ENCODE assay signal across 1 cellular context in genomic region chr1:43938892-43939587, GRCh38.
TF ChIP-seq lines count a peak whose summit lies in the region.

No MANE protein-coding gene starts in this region.

TF ChIP-seq in H1, 55 proteins besides CTCF, POLR2A, EP300 and RAD21:
- TF ChIP-seq ATF2 (IDR thresholded peaks at IDR 0.05; ENCODE audit: low read length) (no peak), JUN (IDR thresholded peaks at IDR 0.05; ENCODE audit: low read depth, low read length) (no peak), E2F6 (IDR thresholded peaks at IDR 0.05) (no peak), RFX5 (IDR thresholded peaks at IDR 0.05; ENCODE audit: borderline replicate concordance, low read depth, low read length) (no peak), POU5F1 (IDR thresholded peaks at IDR 0.05; ENCODE audit: low read depth, low read length) (no peak), USF2 (IDR thresholded peaks at IDR 0.05; ENCODE audit: low read length) (no peak), CBX5 (IDR thresholded peaks at IDR 0.05; ENCODE audit: low read depth, low read length) (no peak), POLR2AphosphoS5 (IDR thresholded peaks at IDR 0.05; ENCODE audit: low read depth, low read length) (no peak), TEAD4 (IDR thresholded peaks at IDR 0.05; ENCODE audit: low read depth, low read length) (0 out of 2 replicates have a peak, but pooled peaks have one; percentile 52), FOSL1 (IDR thresholded peaks at IDR 0.05; ENCODE audit: insufficient read depth, low read depth, low read length) (no peak), SRF (IDR thresholded peaks at IDR 0.05; ENCODE audit: low read depth, low read length) (no peak), TCF12 (IDR thresholded peaks at IDR 0.05; ENCODE audit: low read depth, low read length) (no peak), CTBP2 (IDR thresholded peaks at IDR 0.05; ENCODE audit: borderline replicate concordance, insufficient read depth, insufficient read length, low read length) (peak; percentile 85), YY1 (IDR thresholded peaks at IDR 0.05; ENCODE audit: low read depth, low read length) (no peak), SAP30 (IDR thresholded peaks at IDR 0.05; ENCODE audit: insufficient read depth, insufficient replicate concordance, low read length) (no peak), SIN3A (conservative IDR thresholded peaks at IDR 0.05 in 1 of 2, IDR thresholded peaks at IDR 0.05 in 1 of 2; ENCODE audit: low read depth in 1 of 2, low read length in 2 of 2) (peak; percentile 48 to 90; a peak in 3 of 4 replicates), SIRT6 (IDR thresholded peaks at IDR 0.05; ENCODE audit: low read length) (no peak)
- TF ChIP-seq, protein P1, sequence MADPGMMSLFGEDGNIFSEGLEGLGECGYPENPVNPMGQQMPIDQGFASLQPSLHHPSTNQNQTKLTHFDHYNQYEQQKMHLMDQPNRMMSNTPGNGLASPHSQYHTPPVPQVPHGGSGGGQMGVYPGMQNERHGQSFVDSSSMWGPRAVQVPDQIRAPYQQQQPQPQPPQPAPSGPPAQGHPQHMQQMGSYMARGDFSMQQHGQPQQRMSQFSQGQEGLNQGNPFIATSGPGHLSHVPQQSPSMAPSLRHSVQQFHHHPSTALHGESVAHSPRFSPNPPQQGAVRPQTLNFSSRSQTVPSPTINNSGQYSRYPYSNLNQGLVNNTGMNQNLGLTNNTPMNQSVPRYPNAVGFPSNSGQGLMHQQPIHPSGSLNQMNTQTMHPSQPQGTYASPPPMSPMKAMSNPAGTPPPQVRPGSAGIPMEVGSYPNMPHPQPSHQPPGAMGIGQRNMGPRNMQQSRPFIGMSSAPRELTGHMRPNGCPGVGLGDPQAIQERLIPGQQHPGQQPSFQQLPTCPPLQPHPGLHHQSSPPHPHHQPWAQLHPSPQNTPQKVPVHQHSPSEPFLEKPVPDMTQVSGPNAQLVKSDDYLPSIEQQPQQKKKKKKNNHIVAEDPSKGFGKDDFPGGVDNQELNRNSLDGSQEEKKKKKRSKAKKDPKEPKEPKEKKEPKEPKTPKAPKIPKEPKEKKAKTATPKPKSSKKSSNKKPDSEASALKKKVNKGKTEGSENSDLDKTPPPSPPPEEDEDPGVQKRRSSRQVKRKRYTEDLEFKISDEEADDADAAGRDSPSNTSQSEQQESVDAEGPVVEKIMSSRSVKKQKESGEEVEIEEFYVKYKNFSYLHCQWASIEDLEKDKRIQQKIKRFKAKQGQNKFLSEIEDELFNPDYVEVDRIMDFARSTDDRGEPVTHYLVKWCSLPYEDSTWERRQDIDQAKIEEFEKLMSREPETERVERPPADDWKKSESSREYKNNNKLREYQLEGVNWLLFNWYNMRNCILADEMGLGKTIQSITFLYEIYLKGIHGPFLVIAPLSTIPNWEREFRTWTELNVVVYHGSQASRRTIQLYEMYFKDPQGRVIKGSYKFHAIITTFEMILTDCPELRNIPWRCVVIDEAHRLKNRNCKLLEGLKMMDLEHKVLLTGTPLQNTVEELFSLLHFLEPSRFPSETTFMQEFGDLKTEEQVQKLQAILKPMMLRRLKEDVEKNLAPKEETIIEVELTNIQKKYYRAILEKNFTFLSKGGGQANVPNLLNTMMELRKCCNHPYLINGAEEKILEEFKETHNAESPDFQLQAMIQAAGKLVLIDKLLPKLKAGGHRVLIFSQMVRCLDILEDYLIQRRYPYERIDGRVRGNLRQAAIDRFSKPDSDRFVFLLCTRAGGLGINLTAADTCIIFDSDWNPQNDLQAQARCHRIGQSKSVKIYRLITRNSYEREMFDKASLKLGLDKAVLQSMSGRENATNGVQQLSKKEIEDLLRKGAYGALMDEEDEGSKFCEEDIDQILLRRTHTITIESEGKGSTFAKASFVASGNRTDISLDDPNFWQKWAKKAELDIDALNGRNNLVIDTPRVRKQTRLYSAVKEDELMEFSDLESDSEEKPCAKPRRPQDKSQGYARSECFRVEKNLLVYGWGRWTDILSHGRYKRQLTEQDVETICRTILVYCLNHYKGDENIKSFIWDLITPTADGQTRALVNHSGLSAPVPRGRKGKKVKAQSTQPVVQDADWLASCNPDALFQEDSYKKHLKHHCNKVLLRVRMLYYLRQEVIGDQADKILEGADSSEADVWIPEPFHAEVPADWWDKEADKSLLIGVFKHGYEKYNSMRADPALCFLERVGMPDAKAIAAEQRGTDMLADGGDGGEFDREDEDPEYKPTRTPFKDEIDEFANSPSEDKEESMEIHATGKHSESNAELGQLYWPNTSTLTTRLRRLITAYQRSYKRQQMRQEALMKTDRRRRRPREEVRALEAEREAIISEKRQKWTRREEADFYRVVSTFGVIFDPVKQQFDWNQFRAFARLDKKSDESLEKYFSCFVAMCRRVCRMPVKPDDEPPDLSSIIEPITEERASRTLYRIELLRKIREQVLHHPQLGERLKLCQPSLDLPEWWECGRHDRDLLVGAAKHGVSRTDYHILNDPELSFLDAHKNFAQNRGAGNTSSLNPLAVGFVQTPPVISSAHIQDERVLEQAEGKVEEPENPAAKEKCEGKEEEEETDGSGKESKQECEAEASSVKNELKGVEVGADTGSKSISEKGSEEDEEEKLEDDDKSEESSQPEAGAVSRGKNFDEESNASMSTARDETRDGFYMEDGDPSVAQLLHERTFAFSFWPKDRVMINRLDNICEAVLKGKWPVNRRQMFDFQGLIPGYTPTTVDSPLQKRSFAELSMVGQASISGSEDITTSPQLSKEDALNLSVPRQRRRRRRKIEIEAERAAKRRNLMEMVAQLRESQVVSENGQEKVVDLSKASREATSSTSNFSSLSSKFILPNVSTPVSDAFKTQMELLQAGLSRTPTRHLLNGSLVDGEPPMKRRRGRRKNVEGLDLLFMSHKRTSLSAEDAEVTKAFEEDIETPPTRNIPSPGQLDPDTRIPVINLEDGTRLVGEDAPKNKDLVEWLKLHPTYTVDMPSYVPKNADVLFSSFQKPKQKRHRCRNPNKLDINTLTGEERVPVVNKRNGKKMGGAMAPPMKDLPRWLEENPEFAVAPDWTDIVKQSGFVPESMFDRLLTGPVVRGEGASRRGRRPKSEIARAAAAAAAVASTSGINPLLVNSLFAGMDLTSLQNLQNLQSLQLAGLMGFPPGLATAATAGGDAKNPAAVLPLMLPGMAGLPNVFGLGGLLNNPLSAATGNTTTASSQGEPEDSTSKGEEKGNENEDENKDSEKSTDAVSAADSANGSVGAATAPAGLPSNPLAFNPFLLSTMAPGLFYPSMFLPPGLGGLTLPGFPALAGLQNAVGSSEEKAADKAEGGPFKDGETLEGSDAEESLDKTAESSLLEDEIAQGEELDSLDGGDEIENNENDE (IDR thresholded peaks at IDR 0.05; ENCODE audit: insufficient replicate concordance, low read length): no peak
